In genomic region chr11:2474059-2474901, GRCh38 we compare ENCODE assay signal across 15 cellular contexts. TPM values are rescaled to one million over a fixed set of nuclear protein-coding genes. Genes with fewer than 3 reads are reported as not detected.
DNase-seq lines count a peak whose midpoint lies in the region; ATAC-seq lines count a peak whose summit lies in the region.
"Had no signal": no experiment of that assay in that cellular context is flagged by ENCODE, and none has a peak within 500 bp of the region (broad histone marks: within the 10 kb centered on the region; RNA-seq: fewer than 3 reads in every experiment).

No MANE protein-coding gene starts in this region.

- DNase-seq in DMS153 treated with DMSO at 0.1 percent for 48 hours (lab: John Stamatoyannopoulos, UW; ENCODE audit: unreplicated experiment) (peak; percentile 60), NCI-H2029 treated with DMSO at 0.1 percent for 48 hours (lab: John Stamatoyannopoulos, UW) (peak; percentile 60)
- no peak for DNase-seq in stimulated activated CD4-positive, alpha-beta T cell treated with anti-CD3 and anti-CD28 coated beads, Interleukin-2, amount 100 ng/mL, for 24 hours
- DNase-seq in activated T-helper 1 cell treated with anti-CD3 and anti-CD28 coated beads, Interleukin-12 subunit alpha, Interleukin-12 subunit beta, Interleukin-2, Interleukin-4 antibody, amounts not matched to agents 30 ng/mL and 10 ng/mL and 1 ng/mL, durations not matched to agents 14 hours and 24 hours and 36 hours (ENCODE audit: low spot score), result no peak
- DNase-seq: activated T-cell treated with anti-CD3 and anti-CD28 coated beads, Interleukin-2, amount 50 U/mL, for 48 hours; immature natural killer cell; Kasumi-1; stimulated activated naive CD8-positive, alpha-beta T cell treated with anti-CD3 and anti-CD28 coated beads, Interleukin-15, Interleukin-2, amounts not matched to agents 100 U/mL and 50 U/mL, for 24 hours had no signal

- H3K9me3 Mint-ChIP-seq in activated T-helper 1 cell treated with anti-CD3 and anti-CD28 coated beads, Interleukin-12 subunit alpha, Interleukin-12 subunit beta, Interleukin-2, Interleukin-4 antibody, amounts not matched to agents 30 ng/mL and 10 ng/mL and 1 ng/mL, durations not matched to agents 14 hours and 24 hours and 36 hours, result peaks cover 20% of the 10 kb centered on the region

- no peak overlapping the region for H3K4me3 Mint-ChIP-seq in activated T-helper 1 cell treated with anti-CD3 and anti-CD28 coated beads, Interleukin-12 subunit alpha, Interleukin-12 subunit beta, Interleukin-2, Interleukin-4 antibody, amounts not matched to agents 30 ng/mL and 10 ng/mL and 1 ng/mL, durations not matched to agents 14 hours and 24 hours and 36 hours
- H3K4me3 Mint-ChIP-seq: immature natural killer cell had no signal

- H3K27ac Mint-ChIP-seq in activated T-helper 1 cell treated with anti-CD3 and anti-CD28 coated beads, Interleukin-12 subunit alpha, Interleukin-12 subunit beta, Interleukin-2, Interleukin-4 antibody, amounts not matched to agents 30 ng/mL and 10 ng/mL and 1 ng/mL, durations not matched to agents 14 hours and 24 hours and 36 hours, result no peak overlapping the region
- H3K27ac Mint-ChIP-seq: immature natural killer cell had no signal

- H3K36me3 Mint-ChIP-seq in activated T-helper 1 cell treated with anti-CD3 and anti-CD28 coated beads, Interleukin-12 subunit alpha, Interleukin-12 subunit beta, Interleukin-2, Interleukin-4 antibody, amounts not matched to agents 30 ng/mL and 10 ng/mL and 1 ng/mL, durations not matched to agents 14 hours and 24 hours and 36 hours (ENCODE audit: low read depth), result peaks cover 6% of the 10 kb centered on the region
- H3K36me3 Mint-ChIP-seq: immature natural killer cell had no signal

- H3K27me3 Mint-ChIP-seq in activated T-helper 1 cell treated with anti-CD3 and anti-CD28 coated beads, Interleukin-12 subunit alpha, Interleukin-12 subunit beta, Interleukin-2, Interleukin-4 antibody, amounts not matched to agents 30 ng/mL and 10 ng/mL and 1 ng/mL, durations not matched to agents 14 hours and 24 hours and 36 hours (ENCODE audit: insufficient read depth), result peaks cover under 1% of the 10 kb centered on the region

- H3K9ac ChIP-seq in duodenal mucosa (ENCODE audit: low read depth in 1 of 2, low read length in 2 of 2), result peak overlapping the region; percentile 39 to 42

- intact Hi-C loops in activated T-helper 1 cell treated with anti-CD3 and anti-CD28 coated beads, Interleukin-12 subunit alpha, Interleukin-12 subunit beta, Interleukin-2, Interleukin-4 antibody, amounts not matched to agents 30 ng/mL and 10 ng/mL and 1 ng/mL, durations not matched to agents 14 hours and 24 hours and 36 hours (cut with micrococcal nuclease), result no loop called here

- H3K27me3 ChIP-seq in duodenal mucosa (ENCODE audit: control insufficient read depth in 1 of 2, insufficient read depth in 2 of 2, low read length in 2 of 2) (no peaks in the 10 kb centered on the region), muscle layer of duodenum (ENCODE audit: low read depth, low read length) (no peaks in the 10 kb centered on the region)

- H3K9me3 ChIP-seq in duodenal mucosa (ENCODE audit: control insufficient read depth in 1 of 2, low read length in 2 of 2) (peaks cover 1 to 2% of the 10 kb centered on the region in 2 donors), muscle layer of duodenum (ENCODE audit: control insufficient read depth in 1 of 2, low read length in 2 of 2) (no peaks in the 10 kb centered on the region)

- H3K36me3 ChIP-seq in duodenal mucosa (ENCODE audit: control insufficient read depth in 1 of 2, insufficient read depth in 2 of 2, low read length in 2 of 2) (peaks cover 0 to 14% of the 10 kb centered on the region in 2 donors), muscle layer of duodenum (ENCODE audit: control insufficient read depth in 1 of 2, insufficient read depth in 2 of 2, low read length in 2 of 2) (no peaks in the 10 kb centered on the region)

- H3K4me1 Mint-ChIP-seq in activated T-helper 1 cell treated with anti-CD3 and anti-CD28 coated beads, Interleukin-12 subunit alpha, Interleukin-12 subunit beta, Interleukin-2, Interleukin-4 antibody, amounts not matched to agents 30 ng/mL and 10 ng/mL and 1 ng/mL, durations not matched to agents 14 hours and 24 hours and 36 hours (ENCODE audit: low read depth), result no peaks in the 10 kb centered on the region
- H3K4me1 Mint-ChIP-seq: immature natural killer cell had no signal

- ATAC-seq in GM21360 (IDR thresholded peaks at IDR 0.05; ENCODE audit: unreplicated experiment), result no peak
- no peak for ATAC-seq in HG02885 (IDR thresholded peaks at IDR 0.05; ENCODE audit: poor library complexity, unreplicated experiment)
- ATAC-seq: stimulated activated naive CD8-positive, alpha-beta T cell treated with anti-CD3 and anti-CD28 coated beads, Interleukin-15, Interleukin-2, amounts not matched to agents 100 U/mL and 50 U/mL, for 24 hours had no signal

- H3K4me3 ChIP-seq in duodenal mucosa (ENCODE audit: low read depth in 1 of 2, low read length in 2 of 2) (no peak overlapping the region), muscle layer of duodenum (ENCODE audit: low read depth in 1 of 2, low read length in 2 of 2) (no peak overlapping the region)

- H3K27ac ChIP-seq in duodenal mucosa (ENCODE audit: low read depth, low read length) (peak overlapping the region; percentile 14), muscle layer of duodenum (ENCODE audit: low read length) (peak overlapping the region; percentile 23)

- H3K4me1 ChIP-seq in duodenal mucosa (ENCODE audit: control insufficient read depth in 1 of 2, insufficient read depth in 2 of 2, low read length in 2 of 2) (peaks cover 12 to 34% of the 10 kb centered on the region in 2 donors), muscle layer of duodenum (ENCODE audit: control insufficient read depth in 1 of 2, insufficient read depth in 2 of 2, low read length in 2 of 2) (no peaks in the 10 kb centered on the region)

RNA-seq across cellular contexts. Expression of gene KCNQ1, which starts 29.5 kb away (rescaled TPM):
- total RNA-seq in activated T-helper 1 cell treated with anti-CD3 and anti-CD28 coated beads, Interleukin-12 subunit alpha, Interleukin-12 subunit beta, Interleukin-2, Interleukin-4 antibody, amounts not matched to agents 30 ng/mL and 10 ng/mL and 1 ng/mL, durations not matched to agents 14 hours and 24 hours and 36 hours, result 5.3 and 6.4 TPM in 2 replicates
- total RNA-seq: astrocyte, fibroblast of villous mesenchyme, NCI-H460 had no signal

RNA-seq across cellular contexts. Expression of gene TRPM5, which starts 30.0 kb away (rescaled TPM):
- total RNA-seq in activated T-helper 1 cell treated with anti-CD3 and anti-CD28 coated beads, Interleukin-12 subunit alpha, Interleukin-12 subunit beta, Interleukin-2, Interleukin-4 antibody, amounts not matched to agents 30 ng/mL and 10 ng/mL and 1 ng/mL, durations not matched to agents 14 hours and 24 hours and 36 hours, result not detected in 2 replicates
- total RNA-seq: astrocyte, fibroblast of villous mesenchyme, NCI-H460 had no signal

Comparison
In these comparisons a context has a peak if more than half of its experiments do, and no peak if none do; other contexts are left out.
1. DNase-seq: peak in DMS153 treated with DMSO at 0.1 percent for 48 hours (single experiment) and NCI-H2029 treated with DMSO at 0.1 percent for 48 hours (single experiment); none in stimulated activated CD4-positive, alpha-beta T cell treated with anti-CD3 and anti-CD28 coated beads, Interleukin-2, amount 100 ng/mL, for 24 hours (0 of 2) and activated T-helper 1 cell treated with anti-CD3 and anti-CD28 coated beads, Interleukin-12 subunit alpha, Interleukin-12 subunit beta, Interleukin-2, Interleukin-4 antibody, amounts not matched to agents 30 ng/mL and 10 ng/mL and 1 ng/mL, durations not matched to agents 14 hours and 24 hours and 36 hours (single experiment).